In the genomic region with DNA sequence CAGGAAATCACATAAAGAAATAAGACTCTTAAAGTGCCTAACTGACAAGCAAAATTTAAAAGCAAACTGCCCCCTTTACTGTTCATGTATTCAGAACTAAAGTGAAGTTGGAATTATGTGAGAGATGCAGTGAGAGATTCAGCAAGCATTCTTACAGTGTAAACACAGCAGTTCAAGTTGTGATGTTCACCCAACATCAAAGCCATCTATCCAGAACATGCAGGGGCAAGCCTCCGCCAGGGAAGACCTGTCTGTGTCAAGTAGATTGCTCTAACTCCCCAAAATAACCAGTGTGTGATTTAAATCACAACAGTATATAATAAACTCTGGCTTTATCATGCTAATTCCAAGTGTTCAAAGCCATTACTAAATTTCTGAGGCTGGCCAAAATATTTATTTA, we compare ENCODE assay signal across 27 cellular contexts.
DNase-seq lines count a peak whose midpoint lies in the region; ATAC-seq and TF ChIP-seq lines count a peak whose summit lies in the region.
"Had no signal": no experiment of that assay in that cellular context is flagged by ENCODE, and none has a peak within 500 bp of the region (broad histone marks: within the 10 kb centered on the region; RNA-seq: fewer than 3 reads in every experiment).

No MANE protein-coding gene starts in this region.

- TF ChIP-seq EP300 in suprapubic skin (IDR thresholded peaks at IDR 0.05), result no peak

- no peak overlapping the region for H3K4me3 Mint-ChIP-seq in T-helper 17 cell
- H3K4me3 Mint-ChIP-seq: activated CD8-positive, alpha-beta T cell treated with anti-CD3 and anti-CD28 coated beads for 36 hours; CD8-positive, alpha-beta T cell; dendritic cell treated with granulocyte-macrophage colony-stimulating factor and Interleukin-4, amounts not matched to agents 40 ng/mL and 50 ng/mL, for 4 days had no signal

- no peak overlapping the region for H3K27ac Mint-ChIP-seq in T-helper 17 cell
- H3K27ac Mint-ChIP-seq: activated CD8-positive, alpha-beta T cell treated with anti-CD3 and anti-CD28 coated beads for 36 hours; CD8-positive, alpha-beta T cell; dendritic cell treated with granulocyte-macrophage colony-stimulating factor and Interleukin-4, amounts not matched to agents 40 ng/mL and 50 ng/mL, for 4 days had no signal

- no peak overlapping the region for H3K9ac ChIP-seq in adipocyte (ENCODE audit: low read length)
- H3K9ac ChIP-seq in iPS-20b (ENCODE audit: low read depth, low read length), result no peak overlapping the region

- no peak for TF ChIP-seq CTCF in suprapubic skin (IDR thresholded peaks at IDR 0.05)

- H3K36me3 ChIP-seq in adipocyte (ENCODE audit: control insufficient read depth, insufficient read depth, low read length, severe bottlenecking), result no peaks in the 10 kb centered on the region
- H3K36me3 ChIP-seq in iPS-20b (ENCODE audit: insufficient read depth, low read depth, low read length), result no peaks in the 10 kb centered on the region
- no peaks in the 10 kb centered on the region for H3K36me3 ChIP-seq in suprapubic skin
- H3K36me3 ChIP-seq: adrenal gland, cardiac muscle cell, lower lobe of right lung, spleen, thyroid gland had no signal

- no peak overlapping the region for H3K4me3 ChIP-seq in adipocyte (ENCODE audit: low read length)
- H3K4me3 ChIP-seq in iPS-20b (ENCODE audit: low read length), result no peak overlapping the region
- H3K4me3 ChIP-seq in suprapubic skin, result no peak overlapping the region
- H3K4me3 ChIP-seq: adrenal gland, cardiac muscle cell, lower lobe of right lung, spleen, thyroid gland had no signal

- ATAC-seq in T-helper 17 cell, result no peak
- ATAC-seq: activated CD4-positive, CD25-positive, alpha-beta regulatory T cell treated with anti-CD3 and anti-CD28 coated beads, Interleukin-2, amount 50 U/mL, for 24 hours; activated CD8-positive, alpha-beta T cell treated with anti-CD3 and anti-CD28 coated beads for 36 hours; CD8-positive, alpha-beta T cell; HepG2; lower lobe of right lung had no signal

- H3K27ac ChIP-seq in iPS-20b (ENCODE audit: low read length) (peak overlapping the region; percentile 49), suprapubic skin (peak overlapping the region; percentile 61)
- H3K27ac ChIP-seq: 22Rv1, adrenal gland, cardiac muscle cell, lower lobe of right lung, spleen, thyroid gland had no signal

- TF ChIP-seq POLR2A in suprapubic skin (IDR thresholded peaks at IDR 0.05), result no peak

- WGBS in suprapubic skin, result 64% methylated on average over 1 of the region's 1 CpG

- H3K9me3 ChIP-seq in adipocyte (ENCODE audit: control insufficient read depth, low read length) (no peaks in the 10 kb centered on the region), iPS-20b (ENCODE audit: insufficient read depth, low read depth, low read length) (no peaks in the 10 kb centered on the region), suprapubic skin (no peaks in the 10 kb centered on the region), T-helper 17 cell (ENCODE audit: control insufficient read depth, low read length, poor library complexity, severe bottlenecking) (no peaks in the 10 kb centered on the region)
- H3K9me3 ChIP-seq: lower lobe of right lung, thyroid gland had no signal

- H3K27me3 Mint-ChIP-seq in T-helper 17 cell, result no peaks in the 10 kb centered on the region
- H3K27me3 Mint-ChIP-seq: activated CD8-positive, alpha-beta T cell treated with anti-CD3 and anti-CD28 coated beads for 36 hours; dendritic cell treated with granulocyte-macrophage colony-stimulating factor and Interleukin-4, amounts not matched to agents 40 ng/mL and 50 ng/mL, for 4 days had no signal

- DNase-seq in DMS 273 (lab: John Stamatoyannopoulos, UW; ENCODE audit: unreplicated experiment) (peak; percentile 51), DMS 273 treated with DMSO at 0.1 percent for 48 hours (lab: John Stamatoyannopoulos, UW) (no peak), adipocyte (ENCODE audit: low read depth) (peak; percentile 34), suprapubic skin (ENCODE audit: low spot score in 2 of 2) (no peak), MV-4-11 (lab: John Stamatoyannopoulos, UW) (no peak), germinal center (ENCODE audit: low spot score) (no peak), T-helper 17 cell (no peak)
- DNase-seq: activated CD8-positive, alpha-beta T cell treated with anti-CD3 and anti-CD28 coated beads for 36 hours; activated gamma-delta T cell treated with Interleukin-2 at 50 U/mL for 16 hours; activated T-cell treated with anti-CD3 and anti-CD28 coated beads, Interleukin-2, amount 50 U/mL, for 1 hour; adrenal gland; CD8-positive, alpha-beta T cell; DMS53; lower lobe of right lung; NCI-H1417 treated with DMSO at 0.1 percent for 48 hours; occipital lobe; retina; spleen; stimulated activated CD4-positive, alpha-beta T cell treated with anti-CD3 and anti-CD28 coated beads, Interleukin-4, amount 100 ng/mL, for 1 hour; stimulated activated naive CD4-positive, alpha-beta T cell treated with Interleukin-2 at 50 U/mL for 16 hours; thyroid gland had no signal

- H3K4me1 ChIP-seq in adipocyte (ENCODE audit: control insufficient read depth, insufficient read depth, low read length) (peaks cover 13% of the 10 kb centered on the region), iPS-20b (ENCODE audit: insufficient read depth, low read length) (peaks cover 10% of the 10 kb centered on the region), suprapubic skin (peaks cover 11% of the 10 kb centered on the region)
- H3K4me1 ChIP-seq: lower lobe of right lung, spleen, thyroid gland had no signal

- no peaks in the 10 kb centered on the region for H3K36me3 Mint-ChIP-seq in T-helper 17 cell (ENCODE audit: low read depth)
- H3K36me3 Mint-ChIP-seq: CD8-positive, alpha-beta T cell had no signal

- H3K4me1 Mint-ChIP-seq in T-helper 17 cell, result no peaks in the 10 kb centered on the region

- no peaks in the 10 kb centered on the region for H3K27me3 ChIP-seq in adipocyte (replicated peaks; ENCODE audit: control insufficient read depth, insufficient read depth, low read length)
- H3K27me3 ChIP-seq in iPS-20b (ENCODE audit: insufficient read depth, low read length), result no peaks in the 10 kb centered on the region
- H3K27me3 ChIP-seq in suprapubic skin, result no peaks in the 10 kb centered on the region
- H3K27me3 ChIP-seq: adrenal gland, spleen, thyroid gland had no signal

Comparison
In these comparisons a context has a peak if more than half of its experiments do, and no peak if none do; other contexts are left out.
1. DNase-seq: peak in DMS 273 (single experiment) and adipocyte (single experiment); none in DMS 273 treated with DMSO at 0.1 percent for 48 hours (single experiment), suprapubic skin (0 of 2), MV-4-11 (single experiment), germinal center (single experiment) and T-helper 17 cell (0 of 3).